In the genomic region with DNA sequence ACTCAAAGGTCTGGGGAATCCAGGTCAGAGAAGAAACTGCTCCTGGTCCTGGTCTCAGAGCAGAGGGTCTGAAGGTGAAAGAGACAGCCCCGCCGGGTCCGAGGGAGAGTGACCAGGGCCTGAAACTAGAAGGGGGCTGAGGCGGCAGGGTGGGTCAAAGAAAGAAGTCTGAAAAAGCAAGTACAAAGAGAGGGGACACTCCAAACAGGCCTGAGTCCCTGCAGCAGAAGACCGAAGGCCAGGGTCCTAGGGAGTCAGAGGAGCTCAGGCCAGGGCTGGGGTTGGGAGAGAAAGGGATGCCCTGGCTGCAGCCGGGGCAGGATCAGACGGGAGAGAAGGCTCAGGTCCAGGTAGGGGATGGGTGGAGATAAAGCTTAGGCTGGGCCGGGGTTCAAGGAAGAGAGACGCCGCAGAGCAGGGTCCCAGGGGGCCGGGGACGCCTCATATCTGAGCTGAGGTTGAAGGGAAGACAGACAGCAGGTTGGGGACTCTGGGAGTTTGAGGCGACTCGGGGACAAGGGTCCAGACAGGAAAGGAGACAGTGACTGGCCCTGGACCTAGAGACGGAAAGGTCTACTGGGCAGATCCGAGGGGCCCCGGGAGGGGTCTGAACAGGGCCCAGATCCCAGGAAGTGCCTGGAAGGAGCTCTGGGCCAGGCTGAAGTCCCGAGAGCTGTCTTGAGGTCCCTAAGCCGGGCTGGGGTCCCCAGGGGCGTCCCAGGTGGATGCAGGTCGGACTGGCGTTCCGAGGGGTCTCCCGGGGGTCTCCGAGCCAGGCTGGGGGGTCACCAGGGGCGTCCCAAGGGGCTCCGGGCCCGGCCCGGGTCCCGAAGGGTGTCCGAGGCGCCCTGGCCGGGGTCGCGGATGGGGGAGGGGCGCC, we compare ENCODE assay signal across 8 cellular contexts. TPM values are rescaled to one million over a fixed set of nuclear protein-coding genes. Genes with fewer than 3 reads are reported as not detected.
DNase-seq lines count a peak whose midpoint lies in the region; ATAC-seq and TF ChIP-seq lines count a peak whose summit lies in the region.

No MANE protein-coding gene starts in this region.

- H3K36me3 Mint-ChIP-seq in dendritic cell treated with granulocyte-macrophage colony-stimulating factor and Interleukin-4, amounts not matched to agents 40 ng/mL and 50 ng/mL, for 4 days (ENCODE audit: low read depth), result peaks cover 31% of the 10 kb centered on the region
- no peaks in the 10 kb centered on the region for H3K36me3 Mint-ChIP-seq in natural killer cell

- peaks cover 51% of the 10 kb centered on the region for H3K4me1 Mint-ChIP-seq in dendritic cell treated with granulocyte-macrophage colony-stimulating factor and Interleukin-4, amounts not matched to agents 40 ng/mL and 50 ng/mL, for 4 days (ENCODE audit: low read depth)
- peaks cover 44 to 51% of the 10 kb centered on the region in 2 donors for H3K4me1 Mint-ChIP-seq in natural killer cell

- peak overlapping the region; percentile 93 for H3K9ac ChIP-seq in OCI-LY1 (ENCODE audit: low read length)

- no peak overlapping the region for H2AFZ ChIP-seq in OCI-LY1 (ENCODE audit: low read length)

- TF ChIP-seq CTCF in GM20000 (IDR thresholded peaks at IDR 0.05; ENCODE audit: extremely low read depth, missing control alignments) (no peak), OCI-LY1 (IDR thresholded peaks at IDR 0.05; ENCODE audit: low read length) (no peak), natural killer cell (IDR thresholded peaks at IDR 0.05) (no peak)

- H3K9me3 ChIP-seq in OCI-LY1 (ENCODE audit: low read length), result no peaks in the 10 kb centered on the region

- H4K20me1 ChIP-seq in OCI-LY1 (ENCODE audit: insufficient read depth, low read length), result no peaks in the 10 kb centered on the region

- intact Hi-C loops in dendritic cell treated with granulocyte-macrophage colony-stimulating factor and Interleukin-4, amounts not matched to agents 40 ng/mL and 50 ng/mL, for 4 days (cut with micrococcal nuclease), result loop anchor here (5.0 kb wide), 1 partner anchor 37 kb away; no protein-coding TSS in a partner anchor
- intact Hi-C loops in natural killer cell (cut with micrococcal nuclease), result no loop called here

- ATAC-seq in natural killer cell (no peak), HG02763 (IDR thresholded peaks at IDR 0.05; ENCODE audit: unreplicated experiment) (no peak)

- H3K79me2 ChIP-seq in OCI-LY1 (ENCODE audit: insufficient read depth, low read length), result peaks cover 48% of the 10 kb centered on the region

- H3K27ac ChIP-seq in OCI-LY1 (ENCODE audit: low read depth, low read length, poor library complexity, severe bottlenecking), result peak overlapping the region; percentile 5

- peaks cover 6% of the 10 kb centered on the region for H3K27me3 Mint-ChIP-seq in dendritic cell treated with granulocyte-macrophage colony-stimulating factor and Interleukin-4, amounts not matched to agents 40 ng/mL and 50 ng/mL, for 4 days
- no peaks in the 10 kb centered on the region for H3K27me3 Mint-ChIP-seq in natural killer cell (ENCODE audit: low read depth in 2 of 2)

- peak overlapping the region; percentile 88 for H3K4me3 ChIP-seq in OCI-LY1 (ENCODE audit: low read depth, low read length, poor library complexity, severe bottlenecking)

- peaks cover 27% of the 10 kb centered on the region for H3K4me1 ChIP-seq in OCI-LY1 (ENCODE audit: insufficient read depth, low read length, severe bottlenecking)

- H3K9me3 Mint-ChIP-seq in dendritic cell treated with granulocyte-macrophage colony-stimulating factor and Interleukin-4, amounts not matched to agents 40 ng/mL and 50 ng/mL, for 4 days, result no peaks in the 10 kb centered on the region
- no peaks in the 10 kb centered on the region for H3K9me3 Mint-ChIP-seq in natural killer cell

- H3K4me3 Mint-ChIP-seq in dendritic cell treated with granulocyte-macrophage colony-stimulating factor and Interleukin-4, amounts not matched to agents 40 ng/mL and 50 ng/mL, for 4 days, result peak overlapping the region; percentile 89
- H3K4me3 Mint-ChIP-seq in natural killer cell, result peak overlapping the region; percentile 95

- H3K27me3 ChIP-seq in OCI-LY1 (ENCODE audit: insufficient read depth, low read length), result no peaks in the 10 kb centered on the region

- no peaks in the 10 kb centered on the region for H3F3A ChIP-seq in OCI-LY1 (ENCODE audit: insufficient read depth, low read length)

- peaks cover 8% of the 10 kb centered on the region; the same call in 1 of the 2 replicates for H3K36me3 ChIP-seq in OCI-LY1 (ENCODE audit: insufficient read depth, low read length)

- peak overlapping the region; percentile 87 for H3K27ac Mint-ChIP-seq in dendritic cell treated with granulocyte-macrophage colony-stimulating factor and Interleukin-4, amounts not matched to agents 40 ng/mL and 50 ng/mL, for 4 days
- H3K27ac Mint-ChIP-seq in natural killer cell, result peak overlapping the region; percentile 89 to 91

- DNase-seq in GM20000 (ENCODE audit: low spot score), result peak; percentile 41
- peak; percentile 34 for DNase-seq in natural killer cell
- no peak for DNase-seq in Kasumi-1 (lab: John Stamatoyannopoulos, UW)
- DNase-seq in NCI-H526 (lab: John Stamatoyannopoulos, UW), result no peak
- no peak for DNase-seq in D341Med (ENCODE audit: low spot score)

- H3K4me2 ChIP-seq in OCI-LY1 (ENCODE audit: low read length), result peak overlapping the region; percentile 98

- no peaks in the 10 kb centered on the region for H3K9me2 ChIP-seq in OCI-LY1 (ENCODE audit: low read depth, low read length)

RNA-seq across cellular contexts. Expression of a gene that starts 0.8 kb away (rescaled TPM):
- total RNA-seq in natural killer cell, result 10 to 100 TPM; 30.2 to 43.8 (median 36.6) TPM

RNA-seq across cellular contexts. Expression of a gene that starts 54.4 kb away (rescaled TPM):
- total RNA-seq in natural killer cell, result under 1 TPM in 2 of 3 donors, not detected in 1; 0.25 to 0.35 TPM

Comparison
In these comparisons a context has a peak if more than half of its experiments do, and no peak if none do; other contexts are left out.
1. DNase-seq: peak in GM20000 (single experiment) and natural killer cell (single experiment); none in Kasumi-1 (0 of 2), NCI-H526 (0 of 2) and D341Med (single experiment).